ENCODE assay signal across 18 cellular contexts in the genomic region with DNA sequence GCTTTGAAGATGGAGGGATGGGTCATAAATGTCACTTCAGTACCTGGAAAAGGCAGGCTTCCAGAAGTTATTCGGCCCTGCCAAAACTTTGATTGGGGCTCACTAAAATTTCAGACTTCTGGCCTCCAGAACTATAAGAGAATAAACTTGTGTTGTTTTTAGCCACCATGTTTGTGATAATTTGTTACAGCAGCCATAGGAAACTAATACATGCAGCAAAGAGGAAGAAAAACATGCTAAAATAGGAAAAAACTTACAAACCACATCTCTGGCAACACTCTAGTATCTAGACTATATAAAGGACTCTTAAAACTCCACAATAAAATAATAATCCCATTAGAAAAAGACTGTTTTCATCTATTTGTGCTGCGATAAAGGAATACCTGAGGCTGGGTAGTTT.
"Had no signal": no experiment of that assay in that cellular context is flagged by ENCODE, and none has a peak within 500 bp of the region (broad histone marks: within the 10 kb centered on the region; RNA-seq: fewer than 3 reads in every experiment).

No MANE protein-coding gene starts in this region.

- ATAC-seq: heart left ventricle; left ventricle myocardium superior; naive thymus-derived CD8-positive, alpha-beta T cell had no signal

- H3K27me3 Mint-ChIP-seq: brain; dendritic cell treated with granulocyte-macrophage colony-stimulating factor and Interleukin-4, amounts not matched to agents 40 ng/mL and 50 ng/mL, for 4 days; naive thymus-derived CD8-positive, alpha-beta T cell had no signal

- H3K9me3 Mint-ChIP-seq: brain; naive thymus-derived CD8-positive, alpha-beta T cell had no signal

- H3K4me1 Mint-ChIP-seq: brain, mesothelial cell of epicardium had no signal

- DNase-seq: activated CD4-positive, alpha-beta T cell treated with anti-CD3 and anti-CD28 coated beads for 1 hour; activated CD8-positive, alpha-beta memory T cell treated with anti-CD3 and anti-CD28 coated beads, Interleukin-2, amount 50 U/mL, for 48 hours; activated naive CD4-positive, alpha-beta T cell treated with Interleukin-2 at 50 U/mL for 16 hours; aorta; effector CD4-positive, alpha-beta T cell; heart left ventricle; left ventricle myocardium superior; naive thymus-derived CD8-positive, alpha-beta T cell; ovary; spleen; stimulated activated CD4-positive, alpha-beta T cell treated with anti-CD3 and anti-CD28 coated beads, Interleukin-4, amount 100 ng/mL, for 1 hour; stimulated activated naive CD4-positive, alpha-beta T cell treated with Interleukin-2 at 50 U/mL for 16 hours; SW 1271; T-helper 9 cell; tibial artery had no signal

- H3K4me3 Mint-ChIP-seq: brain; dendritic cell treated with granulocyte-macrophage colony-stimulating factor and Interleukin-4, amounts not matched to agents 40 ng/mL and 50 ng/mL, for 4 days; mesothelial cell of epicardium had no signal

- H3K27ac Mint-ChIP-seq: brain; dendritic cell treated with granulocyte-macrophage colony-stimulating factor and Interleukin-4, amounts not matched to agents 40 ng/mL and 50 ng/mL, for 4 days; mesothelial cell of epicardium; naive thymus-derived CD8-positive, alpha-beta T cell had no signal
